19 cellular contexts compared by ENCODE assay signal in genomic region chr11:116690623-116691022, GRCh38.
A peak's percentile ranks its signal among the peaks of the same experiment; 100 is the strongest.
DNase-seq lines count a peak whose midpoint lies in the region; ATAC-seq, FAIRE-seq and TF ChIP-seq lines count a peak whose summit lies in the region.
"Had no signal": no experiment of that assay in that cellular context is flagged by ENCODE, and none has a peak within 500 bp of the region (broad histone marks: within the 10 kb centered on the region; RNA-seq: fewer than 3 reads in every experiment).

No MANE protein-coding gene starts in this region.

- no peak overlapping the region for H2BK15ac ChIP-seq in neuronal stem cell (ENCODE audit: low read length)

- H3K36me3 ChIP-seq in neuronal stem cell (replicated peaks in 1 of 2; ENCODE audit: control insufficient read depth in 2 of 2, insufficient read depth in 2 of 2, low read length in 2 of 2), result no peaks in the 10 kb centered on the region
- H3K36me3 ChIP-seq in CD4-positive, alpha-beta memory T cell (ENCODE audit: insufficient read depth, low read length), result no peaks in the 10 kb centered on the region
- H3K36me3 ChIP-seq: HAP-1 had no signal

- H3K9me3 Mint-ChIP-seq in activated CD4-positive, alpha-beta memory T cell treated with anti-CD3 and anti-CD28 coated beads, Interleukin-2, amount 10 ng/mL, durations not matched to agents 7 days and 5 days, result no peaks in the 10 kb centered on the region
- H3K9me3 Mint-ChIP-seq in activated CD4-positive, alpha-beta memory T cell treated with anti-CD3 and anti-CD28 coated beads for 36 hours, result no peaks in the 10 kb centered on the region
- H3K9me3 Mint-ChIP-seq in activated T-helper 17 cell treated with anti-CD3 and anti-CD28 coated beads, Interleukin-2, amount 50 U/mL, for 72 hours, result no peaks in the 10 kb centered on the region
- no peaks in the 10 kb centered on the region for H3K9me3 Mint-ChIP-seq in CD4-positive, alpha-beta memory T cell
- H3K9me3 Mint-ChIP-seq: CD8-positive, alpha-beta memory T cell had no signal

- H3K4me3 ChIP-seq in neuronal stem cell (ENCODE audit: low read length in 2 of 2), result no peak overlapping the region
- no peak overlapping the region for H3K4me3 ChIP-seq in CD4-positive, alpha-beta memory T cell (ENCODE audit: low read length in 2 of 2)
- H3K4me3 ChIP-seq: HAP-1 had no signal

- H3K9ac ChIP-seq in neuronal stem cell (ENCODE audit: low read depth, low read length, poor library complexity), result no peak overlapping the region

- no peak overlapping the region for H3K27ac Mint-ChIP-seq in activated CD4-positive, alpha-beta memory T cell treated with anti-CD3 and anti-CD28 coated beads, Interleukin-2, amount 10 ng/mL, durations not matched to agents 7 days and 5 days
- H3K27ac Mint-ChIP-seq in activated CD4-positive, alpha-beta memory T cell treated with anti-CD3 and anti-CD28 coated beads for 36 hours, result no peak overlapping the region
- H3K27ac Mint-ChIP-seq in activated T-helper 17 cell treated with anti-CD3 and anti-CD28 coated beads, Interleukin-2, amount 50 U/mL, for 72 hours, result no peak overlapping the region
- peak overlapping the region in 1 of 7 donors; percentile 53 for H3K27ac Mint-ChIP-seq in CD4-positive, alpha-beta memory T cell

- H3K27me3 ChIP-seq in neuronal stem cell (ENCODE audit: control insufficient read depth in 3 of 3, insufficient read depth in 3 of 3, low read depth in 1 of 3, low read length in 3 of 3), result peaks cover 0 to 7% (median 0%) of the 10 kb centered on the region in 3 experiments
- no peaks in the 10 kb centered on the region for H3K27me3 ChIP-seq in CD4-positive, alpha-beta memory T cell (ENCODE audit: insufficient read depth, low read length)

- H3K9me3 ChIP-seq in neuronal stem cell (replicated peaks in 1 of 2; ENCODE audit: control insufficient read depth in 2 of 2, insufficient read depth in 1 of 2, low read depth in 1 of 2, low read length in 2 of 2), result no peaks in the 10 kb centered on the region
- no peaks in the 10 kb centered on the region for H3K9me3 ChIP-seq in CD4-positive, alpha-beta memory T cell (ENCODE audit: control insufficient read depth in 1 of 2, low read length in 2 of 2)
- H3K9me3 ChIP-seq: HAP-1 had no signal

- no peak overlapping the region for H4K8ac ChIP-seq in neuronal stem cell (ENCODE audit: low read depth, low read length)

- no peak overlapping the region for H2AK5ac ChIP-seq in neuronal stem cell (ENCODE audit: low read depth, low read length)

- H2BK5ac ChIP-seq in neuronal stem cell (ENCODE audit: low read length), result no peak overlapping the region

- TF ChIP-seq POLR2A in GM12892 (IDR thresholded peaks at IDR 0.05; ENCODE audit: low read depth, low read length), result no peak

- intact Hi-C loops in activated CD4-positive, alpha-beta memory T cell treated with anti-CD3 and anti-CD28 coated beads for 36 hours (cut with micrococcal nuclease), result loop anchor here (5.0 kb wide), 2 partner anchors 178 to 238 kb away; no protein-coding TSS in a partner anchor
- intact Hi-C loops in CD4-positive, alpha-beta memory T cell (cut with micrococcal nuclease), result no loop called here

- peaks cover under 1% of the 10 kb centered on the region for H3K27me3 Mint-ChIP-seq in activated CD4-positive, alpha-beta memory T cell treated with anti-CD3 and anti-CD28 coated beads, Interleukin-2, amount 10 ng/mL, durations not matched to agents 7 days and 5 days
- peaks cover 6% of the 10 kb centered on the region for H3K27me3 Mint-ChIP-seq in activated CD4-positive, alpha-beta memory T cell treated with anti-CD3 and anti-CD28 coated beads for 36 hours
- peaks cover 15% of the 10 kb centered on the region for H3K27me3 Mint-ChIP-seq in activated T-helper 17 cell treated with anti-CD3 and anti-CD28 coated beads, Interleukin-2, amount 50 U/mL, for 72 hours
- peaks cover 3 to 7% of the 10 kb centered on the region in 2 donors for H3K27me3 Mint-ChIP-seq in CD4-positive, alpha-beta memory T cell

- no peak overlapping the region for H2BK12ac ChIP-seq in neuronal stem cell (ENCODE audit: low read length)

- no CpG with 5 or more reads among the region's 9 CpGs for WGBS in neuronal stem cell (ENCODE audit: extremely low coverage in 2 of 2, insufficient read length in 2 of 2, insufficient replicate concordance in 1 of 2), 2 donors

- no peak overlapping the region for H3K18ac ChIP-seq in neuronal stem cell (ENCODE audit: low read length)

- peaks cover 3 to 23% of the 10 kb centered on the region in 2 donors for H3K4me1 ChIP-seq in neuronal stem cell (ENCODE audit: control insufficient read depth in 2 of 2, insufficient read depth in 1 of 2, low read depth in 1 of 2, low read length in 2 of 2)
- no peaks in the 10 kb centered on the region for H3K4me1 ChIP-seq in CD4-positive, alpha-beta memory T cell (ENCODE audit: insufficient read depth, low read length)
- H3K4me1 ChIP-seq: HAP-1 had no signal

- H2AFZ ChIP-seq in neuronal stem cell (ENCODE audit: low read length), result peak overlapping the region; percentile 20

- no peaks in the 10 kb centered on the region for H3K36me3 Mint-ChIP-seq in activated CD4-positive, alpha-beta memory T cell treated with anti-CD3 and anti-CD28 coated beads, Interleukin-2, amount 10 ng/mL, durations not matched to agents 7 days and 5 days (ENCODE audit: low read depth)
- no peaks in the 10 kb centered on the region for H3K36me3 Mint-ChIP-seq in activated CD4-positive, alpha-beta memory T cell treated with anti-CD3 and anti-CD28 coated beads for 36 hours
- no peaks in the 10 kb centered on the region for H3K36me3 Mint-ChIP-seq in activated T-helper 17 cell treated with anti-CD3 and anti-CD28 coated beads, Interleukin-2, amount 50 U/mL, for 72 hours (ENCODE audit: low read depth)
- no peaks in the 10 kb centered on the region for H3K36me3 Mint-ChIP-seq in CD4-positive, alpha-beta memory T cell
- H3K36me3 Mint-ChIP-seq: CD8-positive, alpha-beta memory T cell had no signal

- H3K4me3 Mint-ChIP-seq in activated CD4-positive, alpha-beta memory T cell treated with anti-CD3 and anti-CD28 coated beads, Interleukin-2, amount 10 ng/mL, durations not matched to agents 7 days and 5 days, result no peak overlapping the region
- no peak overlapping the region for H3K4me3 Mint-ChIP-seq in activated CD4-positive, alpha-beta memory T cell treated with anti-CD3 and anti-CD28 coated beads for 36 hours
- no peak overlapping the region for H3K4me3 Mint-ChIP-seq in activated T-helper 17 cell treated with anti-CD3 and anti-CD28 coated beads, Interleukin-2, amount 50 U/mL, for 72 hours
- no peak overlapping the region for H3K4me3 Mint-ChIP-seq in CD4-positive, alpha-beta memory T cell
- H3K4me3 Mint-ChIP-seq: CD8-positive, alpha-beta memory T cell had no signal

- H4K91ac ChIP-seq in neuronal stem cell (ENCODE audit: low read depth, low read length, poor library complexity), result no peak overlapping the region

- DNase-seq in activated CD4-positive, alpha-beta memory T cell treated with anti-CD3 and anti-CD28 coated beads, Interleukin-2, amount 10 ng/mL, durations not matched to agents 7 days and 5 days, result peak; percentile 7
- no peak for DNase-seq in activated CD4-positive, alpha-beta memory T cell treated with anti-CD3 and anti-CD28 coated beads for 36 hours
- no peak for DNase-seq in GM12892 (ENCODE audit: insufficient read length)
- no peak for DNase-seq in neuronal stem cell (ENCODE audit: low spot score)
- no peak for DNase-seq in CD4-positive, alpha-beta memory T cell
- DNase-seq in NCI-H526 treated with DMSO at 0.1 percent for 48 hours (lab: John Stamatoyannopoulos, UW), result no peak
- DNase-seq: AML-193; C1 segment of cervical spinal cord; Calu3; CD8-positive, alpha-beta memory T cell; DMS153; Kasumi-1; NCI-H1694; NK-92 treated with Interleukin-12 subunit alpha and Interleukin-12 subunit beta, amount 100 ng/mL, for 24 hours had no signal

- ATAC-seq in activated T-helper 17 cell treated with anti-CD3 and anti-CD28 coated beads, Interleukin-2, amount 50 U/mL, for 72 hours (replicated peaks), result peak; percentile 21
- ATAC-seq in GM19023 (IDR thresholded peaks at IDR 0.05; ENCODE audit: unreplicated experiment), result no peak
- ATAC-seq: Panc1 had no signal

- H3K14ac ChIP-seq in neuronal stem cell (ENCODE audit: low read length), result no peak overlapping the region

- no peak overlapping the region for H3K4ac ChIP-seq in neuronal stem cell (ENCODE audit: low read length)

- H3K4me1 Mint-ChIP-seq in activated CD4-positive, alpha-beta memory T cell treated with anti-CD3 and anti-CD28 coated beads, Interleukin-2, amount 10 ng/mL, durations not matched to agents 7 days and 5 days, result no peaks in the 10 kb centered on the region
- no peaks in the 10 kb centered on the region for H3K4me1 Mint-ChIP-seq in activated CD4-positive, alpha-beta memory T cell treated with anti-CD3 and anti-CD28 coated beads for 36 hours (ENCODE audit: low read depth)
- H3K4me1 Mint-ChIP-seq in activated T-helper 17 cell treated with anti-CD3 and anti-CD28 coated beads, Interleukin-2, amount 50 U/mL, for 72 hours, result no peaks in the 10 kb centered on the region
- H3K4me1 Mint-ChIP-seq in CD4-positive, alpha-beta memory T cell, result no peaks in the 10 kb centered on the region

- CTCF ChIA-PET in activated CD4-positive, alpha-beta memory T cell treated with anti-CD3 and anti-CD28 coated beads, Interleukin-2, amount 10 ng/mL, durations not matched to agents 7 days and 5 days (lab: Charles Lee), result interaction anchor here (1.2 to 2.6 kb wide), 6 partner anchors 8 to 236 kb away, joined by 3 to 12 read pairs (median 4); no protein-coding TSS in a partner anchor
- CTCF ChIA-PET in activated CD4-positive, alpha-beta memory T cell treated with anti-CD3 and anti-CD28 coated beads for 36 hours (lab: Charles Lee), result interaction anchor here (1.1 to 3.7 kb wide), 6 partner anchors 15 to 473 kb away, joined by 4 to 32 read pairs (median 4); no protein-coding TSS in a partner anchor
- CTCF ChIA-PET in CD4-positive, alpha-beta memory T cell (lab: Charles Lee; ENCODE audit: partially characterized antibody), result interaction anchor here (1.3 to 2.1 kb wide), 3 partner anchors 8 to 474 kb away, joined by 3 to 12 read pairs (median 10); no protein-coding TSS in a partner anchor

- POLR2A ChIA-PET in activated CD4-positive, alpha-beta memory T cell treated with anti-CD3 and anti-CD28 coated beads, Interleukin-2, amount 10 ng/mL, durations not matched to agents 7 days and 5 days (lab: Charles Lee), result no interaction called here
- POLR2A ChIA-PET in activated CD4-positive, alpha-beta memory T cell treated with anti-CD3 and anti-CD28 coated beads for 36 hours (lab: Charles Lee), result no interaction called here
- POLR2A ChIA-PET in CD4-positive, alpha-beta memory T cell (lab: Charles Lee; ENCODE audit: partially characterized antibody), result no interaction called here

- peak; percentile 42 for FAIRE-seq in GM12892 (lab: Jason Lieb, UNC)
- FAIRE-seq: G401.6 had no signal

- no peaks in the 10 kb centered on the region for H3K79me1 ChIP-seq in neuronal stem cell (ENCODE audit: low read depth, low read length)

- no peak overlapping the region for H3K23ac ChIP-seq in neuronal stem cell (ENCODE audit: low read depth, low read length, poor library complexity)

- H3K4me2 ChIP-seq in neuronal stem cell (ENCODE audit: insufficient read depth, low read length, poor library complexity, severe bottlenecking), result no peak overlapping the region

- H3K27ac ChIP-seq in neuronal stem cell (replicated peaks; ENCODE audit: low read length), result no peak overlapping the region
- H3K27ac ChIP-seq in CD4-positive, alpha-beta memory T cell (ENCODE audit: low read depth, low read length), result no peak overlapping the region

- no peak overlapping the region for H2BK120ac ChIP-seq in neuronal stem cell (ENCODE audit: low read depth, low read length)
